ENCODE assay signal across 27 cellular contexts in genomic region chr16:31704138-31704537, GRCh38.
"Had no signal": no experiment of that assay in that cellular context is flagged by ENCODE, and none has a peak within 500 bp of the region (broad histone marks: within the 10 kb centered on the region; RNA-seq: fewer than 3 reads in every experiment).

No MANE protein-coding gene starts in this region.

- H3K4me2 ChIP-seq: KMS-11, PC-9 had no signal

- H2AFZ ChIP-seq: PC-9 had no signal

- H3K9me3 Mint-ChIP-seq: activated CD4-positive, alpha-beta T cell treated with anti-CD3 and anti-CD28 coated beads, Interleukin-2, amount 10 ng/mL, durations not matched to agents 24 days and 14 days; activated naive CD4-positive, alpha-beta T cell treated with anti-CD3 and anti-CD28 coated beads, Interleukin-2, amount 50 U/mL, for 24 hours; activated naive CD8-positive, alpha-beta T cell treated with anti-CD3 and anti-CD28 coated beads, Interleukin-2, amount 10 ng/mL, durations not matched to agents 7 days and 5 days; activated T-cell treated with anti-CD3 and anti-CD28 coated beads, Interleukin-2, amount 50 U/mL, for 72 hours; activated T-helper 17 cell treated with anti-CD3 and anti-CD28 coated beads, Interleukin-2, amount 50 U/mL, for 72 hours; brain; T-helper 2 cell treated with Interferon-gamma antibody and Interleukin-4, amounts not matched to agents 5 μg/mL and 100 μg/mL, for 36 hours had no signal

- H3K9me3 ChIP-seq: SJCRH30 had no signal

- H3K4me3 Mint-ChIP-seq: activated CD4-positive, alpha-beta T cell treated with anti-CD3 and anti-CD28 coated beads, Interleukin-2, amount 10 ng/mL, durations not matched to agents 24 days and 14 days; activated CD8-positive, alpha-beta T cell treated with anti-CD3 and anti-CD28 coated beads for 36 hours; activated naive CD4-positive, alpha-beta T cell treated with anti-CD3 and anti-CD28 coated beads, Interleukin-2, amount 50 U/mL, for 24 hours; activated naive CD8-positive, alpha-beta T cell treated with anti-CD3 and anti-CD28 coated beads, Interleukin-2, amount 10 ng/mL, durations not matched to agents 7 days and 5 days; activated T-cell treated with anti-CD3 and anti-CD28 coated beads, Interleukin-2, amount 50 U/mL, for 72 hours; activated T-helper 17 cell treated with anti-CD3 and anti-CD28 coated beads, Interleukin-2, amount 50 U/mL, for 72 hours; T-helper 2 cell treated with Interferon-gamma antibody and Interleukin-4, amounts not matched to agents 5 μg/mL and 100 μg/mL, for 36 hours had no signal

- DNase-seq: activated CD4-positive, alpha-beta T cell treated with anti-CD3 and anti-CD28 coated beads, Interleukin-2, amount 10 ng/mL, durations not matched to agents 24 days and 14 days; activated CD4-positive, alpha-beta T cell treated with anti-CD3 and anti-CD28 coated beads, Interleukin-2, amount 50 U/mL, for 4 hours; activated CD8-positive, alpha-beta T cell treated with anti-CD3 and anti-CD28 coated beads for 36 hours; activated effector memory CD4-positive, alpha-beta T cell treated with anti-CD3 and anti-CD28 coated beads, Interleukin-2, amount 50 U/mL, for 16 hours; activated naive CD4-positive, alpha-beta T cell; activated naive CD8-positive, alpha-beta T cell treated with anti-CD3 and anti-CD28 coated beads, Interleukin-2, amount 10 ng/mL, durations not matched to agents 7 days and 5 days; activated T-cell treated with anti-CD3 and anti-CD28 coated beads, Interleukin-2, amount 50 U/mL, for 1 hour; activated T-cell treated with anti-CD3 and anti-CD28 coated beads, Interleukin-2, amount 50 U/mL, for 72 hours; NCI-H1092 treated with DMSO at 0.1 percent for 48 hours; NCI-H1417; NCI-H146; NCI-H187; NCI-H2029 treated with DMSO at 0.1 percent for 48 hours; NCI-H2107; NCI-H2171; NCI-H510A; NCI-H526; NCI-H748 treated with DMSO at 0.1 percent for 48 hours; PC-9; SHP77; SJCRH30 had no signal

- H3K4me3 ChIP-seq: PC-9, SJCRH30, SK-N-MC had no signal

- H3K27me3 Mint-ChIP-seq: activated CD8-positive, alpha-beta T cell treated with anti-CD3 and anti-CD28 coated beads for 36 hours; activated naive CD4-positive, alpha-beta T cell treated with anti-CD3 and anti-CD28 coated beads, Interleukin-2, amount 50 U/mL, for 24 hours; activated naive CD8-positive, alpha-beta T cell treated with anti-CD3 and anti-CD28 coated beads, Interleukin-2, amount 10 ng/mL, durations not matched to agents 7 days and 5 days; activated T-helper 17 cell treated with anti-CD3 and anti-CD28 coated beads, Interleukin-2, amount 50 U/mL, for 72 hours had no signal

- H3K27ac Mint-ChIP-seq: activated CD4-positive, alpha-beta T cell treated with anti-CD3 and anti-CD28 coated beads, Interleukin-2, amount 10 ng/mL, durations not matched to agents 24 days and 14 days; activated CD8-positive, alpha-beta T cell treated with anti-CD3 and anti-CD28 coated beads for 36 hours; activated naive CD4-positive, alpha-beta T cell treated with anti-CD3 and anti-CD28 coated beads, Interleukin-2, amount 50 U/mL, for 24 hours; activated naive CD8-positive, alpha-beta T cell treated with anti-CD3 and anti-CD28 coated beads, Interleukin-2, amount 10 ng/mL, durations not matched to agents 7 days and 5 days; activated T-cell treated with anti-CD3 and anti-CD28 coated beads, Interleukin-2, amount 50 U/mL, for 72 hours; activated T-helper 17 cell treated with anti-CD3 and anti-CD28 coated beads, Interleukin-2, amount 50 U/mL, for 72 hours; brain; T-helper 2 cell treated with Interferon-gamma antibody and Interleukin-4, amounts not matched to agents 5 μg/mL and 100 μg/mL, for 36 hours had no signal

- H3K4me1 ChIP-seq: SJCRH30 had no signal

- H3K27ac ChIP-seq: KMS-11, PC-9, SJCRH30, SK-N-MC had no signal

- H3K27me3 ChIP-seq: SJCRH30 had no signal
